ENCODE assay signal across 8 cellular contexts in genomic region chr1:182587666-182588438, GRCh38. TPM values are rescaled to one million over a fixed set of nuclear protein-coding genes. Genes with fewer than 3 reads are reported as not detected.
DNase-seq lines count a peak whose midpoint lies in the region; FAIRE-seq and TF ChIP-seq lines count a peak whose summit lies in the region.

No MANE protein-coding gene starts in this region.

- H3K9me3 Mint-ChIP-seq in activated CD4-positive, alpha-beta T cell treated with anti-CD3 and anti-CD28 coated beads, Interleukin-2, amount 10 ng/mL, durations not matched to agents 24 days and 14 days: no peaks in the 10 kb centered on the region

- no peak for DNase-seq in activated CD4-positive, alpha-beta T cell treated with anti-CD3 and anti-CD28 coated beads, Interleukin-2, amount 10 ng/mL, durations not matched to agents 24 days and 14 days
- DNase-seq in activated CD4-positive, alpha-beta T cell treated with anti-CD3 and anti-CD28 coated beads, Interleukin-2, amount 50 U/mL, for 4 hours: no peak
- DNase-seq in keratinocyte (ENCODE audit: low read depth, low spot score): no peak
- no peak for DNase-seq in suprapubic skin (ENCODE audit: low spot score in 2 of 2)
- DNase-seq in GM10266 (ENCODE audit: extremely low spot score): no peak
- no peak for DNase-seq in 8988T
- no peak for DNase-seq in activated CD4-positive, alpha-beta T cell treated with anti-CD3 and anti-CD28 coated beads, Interleukin-2, amount 50 U/mL, for 1 hour

- H3K4me1 ChIP-seq in keratinocyte (ENCODE audit: control insufficient read depth, extremely low read depth, insufficient read depth, low read length) (peaks cover 4% of the 10 kb centered on the region), suprapubic skin (peaks cover 19% of the 10 kb centered on the region)

- TF ChIP-seq POLR2A in suprapubic skin (IDR thresholded peaks at IDR 0.05): no peak

- H3K36me3 ChIP-seq in keratinocyte (ENCODE audit: control insufficient read depth in 2 of 2, extremely low read depth in 1 of 2, insufficient read depth in 2 of 2, low read length in 2 of 2): no peaks in the 10 kb centered on the region
- peaks cover 7% of the 10 kb centered on the region for H3K36me3 ChIP-seq in suprapubic skin

- peaks cover 18% of the 10 kb centered on the region for H3K36me3 Mint-ChIP-seq in activated CD4-positive, alpha-beta T cell treated with anti-CD3 and anti-CD28 coated beads, Interleukin-2, amount 10 ng/mL, durations not matched to agents 24 days and 14 days (ENCODE audit: low read depth)

- peak overlapping the region; percentile 74 for H3K9ac ChIP-seq in keratinocyte (ENCODE audit: control insufficient read depth, extremely low read depth, insufficient read depth, low read length)

- peak overlapping the region; percentile 97 for H3K27ac Mint-ChIP-seq in activated CD4-positive, alpha-beta T cell treated with anti-CD3 and anti-CD28 coated beads, Interleukin-2, amount 10 ng/mL, durations not matched to agents 24 days and 14 days

- no peak for TF ChIP-seq EP300 in suprapubic skin (IDR thresholded peaks at IDR 0.05)

- H3K4me3 Mint-ChIP-seq in activated CD4-positive, alpha-beta T cell treated with anti-CD3 and anti-CD28 coated beads, Interleukin-2, amount 10 ng/mL, durations not matched to agents 24 days and 14 days: peak overlapping the region; percentile 96

- no peaks in the 10 kb centered on the region for H3K79me2 ChIP-seq in keratinocyte (ENCODE audit: control insufficient read depth, insufficient read depth, low read length)

- H3K27me3 ChIP-seq in keratinocyte (ENCODE audit: control insufficient read depth, extremely low read depth, insufficient read depth, low read length): no peaks in the 10 kb centered on the region
- H3K27me3 ChIP-seq in suprapubic skin: no peaks in the 10 kb centered on the region

- H3K9me1 ChIP-seq in keratinocyte (ENCODE audit: control insufficient read depth, extremely low read depth, insufficient read depth, low read length): no peaks in the 10 kb centered on the region

- peak overlapping the region; percentile 77 for H3K4me2 ChIP-seq in keratinocyte (ENCODE audit: control insufficient read depth, extremely low read depth, insufficient read depth, low read depth, low read length)

- TF ChIP-seq CTCF in WI38 (IDR thresholded peaks at IDR 0.05; ENCODE audit: low read depth, low read length): no peak
- no peak for TF ChIP-seq CTCF in keratinocyte (optimal IDR thresholded peaks at IDR 0.05 in 1 of 3, IDR thresholded peaks at IDR 0.05 in 1 of 3, conservative IDR thresholded peaks at IDR 0.05 in 1 of 3; ENCODE audit: extremely low read depth in 1 of 3, insufficient read depth in 2 of 3, low read length in 3 of 3)
- no peak for TF ChIP-seq CTCF in suprapubic skin (IDR thresholded peaks at IDR 0.05)
- TF ChIP-seq CTCF in GM10266 (IDR thresholded peaks at IDR 0.05; ENCODE audit: control insufficient read depth, insufficient read depth, low read depth, missing control alignments): no peak

- H3K27ac ChIP-seq in keratinocyte (ENCODE audit: control insufficient read depth, insufficient read depth, low read length): no peak overlapping the region
- no peak overlapping the region for H3K27ac ChIP-seq in suprapubic skin

- peak overlapping the region; percentile 95 for H2AFZ ChIP-seq in keratinocyte (ENCODE audit: control insufficient read depth, low read length)

- H3K9me3 ChIP-seq in keratinocyte (ENCODE audit: control insufficient read depth, low read depth, low read length) (no peaks in the 10 kb centered on the region), suprapubic skin (no peaks in the 10 kb centered on the region)

- H3K27me3 Mint-ChIP-seq in activated CD4-positive, alpha-beta T cell treated with anti-CD3 and anti-CD28 coated beads, Interleukin-2, amount 10 ng/mL, durations not matched to agents 24 days and 14 days: peaks cover 7% of the 10 kb centered on the region

- 49% methylated on average over 3 of the region's 3 CpGs for WGBS in suprapubic skin

- intact Hi-C loops in activated CD4-positive, alpha-beta T cell treated with anti-CD3 and anti-CD28 coated beads, Interleukin-2, amount 10 ng/mL, durations not matched to agents 24 days and 14 days (cut with micrococcal nuclease): loop anchor here (2.0 to 5.0 kb wide), 2 partner anchors 27 to 501 kb away; no protein-coding TSS in a partner anchor

- dilution Hi-C loops in keratinocyte (cut with MboI; ENCODE audit: extremely low pct_ligation_motif_present, low sequenced_read_pairs): loop anchor here (25.0 kb wide), 3 partner anchors 151 to 501 kb away; partner anchors contain the start of gene NPL

- H3K4me1 Mint-ChIP-seq in activated CD4-positive, alpha-beta T cell treated with anti-CD3 and anti-CD28 coated beads, Interleukin-2, amount 10 ng/mL, durations not matched to agents 24 days and 14 days: peaks cover 37% of the 10 kb centered on the region

- no peaks in the 10 kb centered on the region for H4K20me1 ChIP-seq in keratinocyte (ENCODE audit: control insufficient read depth, extremely low read depth, insufficient read depth, low read length)

- FAIRE-seq in keratinocyte (lab: Jason Lieb, UNC): no peak

- H3K4me3 ChIP-seq in WI38 (ENCODE audit: low read depth, low read length): peak overlapping the region; percentile 64
- H3K4me3 ChIP-seq in keratinocyte (ENCODE audit: control insufficient read depth in 2 of 3, extremely low read depth in 1 of 3, insufficient read depth in 2 of 3, low read depth in 1 of 3, low read length in 3 of 3): peak overlapping the region; percentile 48 to 87 (median 68)
- peak overlapping the region; percentile 64 for H3K4me3 ChIP-seq in suprapubic skin

RNA-seq across cellular contexts. Expression of gene RNASEL, which starts 1.2 kb away (rescaled TPM):
- 3.4 and 4.8 TPM in 2 replicates for total RNA-seq in activated CD4-positive, alpha-beta T cell treated with anti-CD3 and anti-CD28 coated beads, Interleukin-2, amount 10 ng/mL, durations not matched to agents 24 days and 14 days
- polyA plus RNA-seq in keratinocyte: 3.6 to 4.7 TPM (median 3.9 TPM) in 3 replicates
- polyA plus RNA-seq in keratinocyte (2011; ENCODE audit: low read depth): 2.3 TPM
- polyA plus RNA-seq in keratinocyte (2011; cell fraction: cytosol; rRNA removed): 1.9 and 3.2 TPM in 2 replicates
- 5.7 and 6.9 TPM in 2 replicates for polyA plus RNA-seq in keratinocyte (2011; cell fraction: nucleus; rRNA removed)
- 2.8 and 3.1 TPM in 2 replicates for polyA plus RNA-seq in keratinocyte (2012; ENCODE audit: low replicate concordance)
- 1.2 to 5.0 TPM (median 4.7 TPM) in 3 replicates for polyA minus RNA-seq in keratinocyte
- polyA minus RNA-seq in keratinocyte (2011; cell fraction: cytosol; rRNA and poly(A)+ RNA removed): 1.3 TPM
- 2.4 and 5.6 TPM in 2 replicates for polyA minus RNA-seq in keratinocyte (2011; cell fraction: nucleus; rRNA and poly(A)+ RNA removed)
- total RNA-seq in suprapubic skin: 10 to 100 TPM in 1 of 4 donors, 1 to 10 TPM in 3; 4.1 to 10.7 (median 6.2) TPM

RNA-seq across cellular contexts. Expression of gene RGS16, which starts 16.3 kb away (rescaled TPM):
- 94.3 and 94.7 TPM in 2 replicates for total RNA-seq in activated CD4-positive, alpha-beta T cell treated with anti-CD3 and anti-CD28 coated beads, Interleukin-2, amount 10 ng/mL, durations not matched to agents 24 days and 14 days
- polyA plus RNA-seq in keratinocyte: 0.18 to 0.34 TPM (median 0.19 TPM) in 3 replicates
- polyA plus RNA-seq in keratinocyte (2011; ENCODE audit: low read depth): 0.67 TPM
- 0.22 and 0.41 TPM in 2 replicates for polyA plus RNA-seq in keratinocyte (2011; cell fraction: cytosol; rRNA removed)
- 0.32 and 0.79 TPM in 2 replicates for polyA plus RNA-seq in keratinocyte (2011; cell fraction: nucleus; rRNA removed)
- 0.13 and 1.4 TPM in 2 replicates for polyA plus RNA-seq in keratinocyte (2012; ENCODE audit: low replicate concordance)
- 0.06 to 0.13 TPM in 2 of 3 replicates, not detected in the other for polyA minus RNA-seq in keratinocyte
- polyA minus RNA-seq in keratinocyte (2011; cell fraction: cytosol; rRNA and poly(A)+ RNA removed): not detected
- polyA minus RNA-seq in keratinocyte (2011; cell fraction: nucleus; rRNA and poly(A)+ RNA removed): 0.21 and 0.23 TPM in 2 replicates
- 1 to 10 TPM in 2 of 4 donors, under 1 TPM in 2; 0.40 to 3.6 (median 1.8) TPM for total RNA-seq in suprapubic skin

Comparison
In these comparisons a context has a peak if more than half of its experiments do, and no peak if none do; other contexts are left out.
1. RNA of gene RGS16, which starts 16.3 kb away (total RNA-seq): 94.3 to 94.7 TPM in activated CD4-positive, alpha-beta T cell treated with anti-CD3 and anti-CD28 coated beads, Interleukin-2, amount 10 ng/mL, durations not matched to agents 24 days and 14 days; 0.40 to 3.6 TPM in suprapubic skin; every median in the first group is over 10 times any median in the second.
2. Peak in every context shown above with its lines, with median percentiles within 50 percentile points of each other: H3K4me3 ChIP-seq.